ENCODE assay signal across 2 cellular contexts in the genomic region with DNA sequence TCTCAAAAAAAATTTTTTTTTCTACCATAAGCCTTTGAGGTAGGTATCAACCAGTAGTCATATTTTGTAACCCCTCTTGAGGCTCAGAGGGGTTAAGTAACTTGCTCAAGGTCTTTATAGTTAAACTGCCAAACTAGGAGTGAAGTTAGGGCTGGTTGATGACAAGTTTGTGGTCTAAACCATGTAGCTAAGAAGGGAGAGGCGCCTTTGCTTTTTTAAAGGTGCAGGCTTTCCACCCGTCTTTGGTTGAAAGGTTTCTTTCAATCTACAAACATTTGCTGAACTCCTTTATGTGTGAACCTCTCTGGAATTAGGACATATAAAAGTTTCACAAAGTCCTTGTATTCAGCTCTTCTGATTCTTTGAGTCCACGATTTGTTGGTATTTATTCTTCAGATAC.
TF ChIP-seq lines count a peak whose summit lies in the region.

No MANE protein-coding gene starts in this region.

TF ChIP-seq in K562, 482 proteins besides CTCF, POLR2A, EP300 and RAD21 (continued from another document):
- no peak for TF ChIP-seq DDX20 (tag; IDR thresholded peaks at IDR 0.05; ENCODE audit: low read depth)
- TF ChIP-seq, protein P1, sequence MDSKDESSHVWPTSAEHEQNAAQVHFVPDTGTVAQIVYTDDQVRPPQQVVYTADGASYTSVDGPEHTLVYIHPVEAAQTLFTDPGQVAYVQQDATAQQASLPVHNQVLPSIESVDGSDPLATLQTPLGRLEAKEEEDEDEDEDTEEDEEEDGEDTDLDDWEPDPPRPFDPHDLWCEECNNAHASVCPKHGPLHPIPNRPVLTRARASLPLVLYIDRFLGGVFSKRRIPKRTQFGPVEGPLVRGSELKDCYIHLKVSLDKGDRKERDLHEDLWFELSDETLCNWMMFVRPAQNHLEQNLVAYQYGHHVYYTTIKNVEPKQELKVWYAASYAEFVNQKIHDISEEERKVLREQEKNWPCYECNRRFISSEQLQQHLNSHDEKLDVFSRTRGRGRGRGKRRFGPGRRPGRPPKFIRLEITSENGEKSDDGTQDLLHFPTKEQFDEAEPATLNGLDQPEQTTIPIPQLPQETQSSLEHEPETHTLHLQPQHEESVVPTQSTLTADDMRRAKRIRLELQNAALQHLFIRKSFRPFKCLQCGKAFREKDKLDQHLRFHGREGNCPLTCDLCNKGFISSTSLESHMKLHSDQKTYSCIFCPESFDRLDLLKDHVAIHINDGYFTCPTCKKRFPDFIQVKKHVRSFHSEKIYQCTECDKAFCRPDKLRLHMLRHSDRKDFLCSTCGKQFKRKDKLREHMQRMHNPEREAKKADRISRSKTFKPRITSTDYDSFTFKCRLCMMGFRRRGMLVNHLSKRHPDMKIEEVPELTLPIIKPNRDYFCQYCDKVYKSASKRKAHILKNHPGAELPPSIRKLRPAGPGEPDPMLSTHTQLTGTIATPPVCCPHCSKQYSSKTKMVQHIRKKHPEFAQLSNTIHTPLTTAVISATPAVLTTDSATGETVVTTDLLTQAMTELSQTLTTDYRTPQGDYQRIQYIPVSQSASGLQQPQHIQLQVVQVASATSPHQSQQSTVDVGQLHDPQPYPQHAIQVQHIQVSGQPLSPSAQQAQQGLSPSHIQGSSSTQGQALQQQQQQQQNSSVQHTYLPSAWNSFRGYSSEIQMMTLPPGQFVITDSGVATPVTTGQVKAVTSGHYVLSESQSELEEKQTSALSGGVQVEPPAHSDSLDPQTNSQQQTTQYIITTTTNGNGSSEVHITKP (IDR thresholded peaks at IDR 0.05; ENCODE audit: partially characterized antibody): peak; percentile 39

TF ChIP-seq in HEK293T, 16 proteins besides CTCF, POLR2A, EP300 and RAD21 (continued from another document):
- no peak for TF ChIP-seq FOXA1 (IDR thresholded peaks at IDR 0.05)
